9 cellular contexts compared by ENCODE assay signal in genomic region chr9:122506964-122507363, GRCh38. TPM values are rescaled to one million over a fixed set of nuclear protein-coding genes. Genes with fewer than 3 reads are reported as not detected.
"Had no signal": no experiment of that assay in that cellular context is flagged by ENCODE, and none has a peak within 500 bp of the region (broad histone marks: within the 10 kb centered on the region; RNA-seq: fewer than 3 reads in every experiment).

No MANE protein-coding gene starts in this region.

- H3K4me3 ChIP-seq: GM12878 had no signal

- DNase-seq: GDM1, GF-D8 had no signal

- FAIRE-seq: G401.6, GM12878, GM12891, GM12892, GM18507, GM19239 had no signal

- ATAC-seq: GM12878 had no signal

RNA-seq across cellular contexts. Expression of gene OR1J2, which starts 3.6 kb away (rescaled TPM):
- total RNA-seq: G401, GM12878 had no signal

RNA-seq across cellular contexts. Expression of gene OR1J4, which starts 12.0 kb away (rescaled TPM):
- total RNA-seq: G401, GM12878 had no signal

RNA-seq across cellular contexts. Expression of gene OR1N1, which starts 20.1 kb away (rescaled TPM):
- total RNA-seq: G401, GM12878 had no signal
- polyA plus RNA-seq: GM12878 had no signal

RNA-seq across cellular contexts. Expression of gene OR1J1, which starts 29.2 kb away (rescaled TPM):
- total RNA-seq: G401, GM12878 had no signal

RNA-seq across cellular contexts. Expression of gene OR1N2, which starts 45.9 kb away (rescaled TPM):
- total RNA-seq: G401, GM12878 had no signal
